In genomic region chr11:47407746-47408590, GRCh38 we compare ENCODE assay signal across 8 cellular contexts. TPM values are rescaled to one million over a fixed set of nuclear protein-coding genes. Genes with fewer than 3 reads are reported as not detected.
A peak's percentile ranks its signal among the peaks of the same experiment; 100 is the strongest.
DNase-seq lines count a peak whose midpoint lies in the region; ATAC-seq and TF ChIP-seq lines count a peak whose summit lies in the region.

SLC39A13 (plus strand) TSS chr11:47408590; CDS start chr11:47410095, 1,505 bp downstream.

- peak within 1 kb of the TSS; percentile 98 for H3K4me2 ChIP-seq in PC-3 (ENCODE audit: low read length)

- CTCF ChIA-PET in PC-3 (lab: Charles Lee): interaction anchor here (0.6 to 0.7 kb wide), 2 partner anchors 34 to 35 kb away, joined by 4 to 5 read pairs; no protein-coding TSS in a partner anchor

- no peaks in the 10 kb centered on the region for H3F3A ChIP-seq in PC-3 (ENCODE audit: low read length, unreplicated experiment)

- H3K9me2 ChIP-seq in PC-3 (replicated peaks; ENCODE audit: low read length): no peaks in the 10 kb centered on the region

- DNase-seq in DMS53 (lab: John Stamatoyannopoulos, UW) (peak; percentile 98), PC-3 (peak; percentile 90), activated T-cell treated with anti-CD3 and anti-CD28 coated beads for 48 hours (ENCODE audit: low read depth) (peak; percentile 96), epithelial cell of prostate (ENCODE audit: low read depth, low spot score) (peak; percentile 81)
- peak; percentile 74 to 84 for DNase-seq in stimulated activated CD8-positive, alpha-beta memory T cell treated with anti-CD3 and anti-CD28 coated beads, Interleukin-4, amount 100 ng/mL, for 4 hours (ENCODE audit: low read depth in 2 of 2, low spot score in 1 of 2)

- H3K9me3 ChIP-seq in PC-3 (ENCODE audit: low read length): no peaks in the 10 kb centered on the region
- H3K9me3 ChIP-seq in mucosa of rectum (ENCODE audit: control insufficient read depth in 2 of 2, low read length in 2 of 2): no peaks in the 10 kb centered on the region

- POLR2A ChIA-PET in PC-3 (lab: Charles Lee; ENCODE audit: unreplicated experiment): no interaction called here

- H2AFZ ChIP-seq in PC-3 (ENCODE audit: low read length): peak within 1 kb of the TSS; percentile 90

- TF ChIP-seq CTCF in PC-3 (conservative IDR thresholded peaks at IDR 0.05; ENCODE audit: low read depth, low read length): peak; percentile 74

- H3K27ac ChIP-seq in PC-3 (ENCODE audit: low read length) (peak within 1 kb of the TSS; percentile 85), epithelial cell of prostate (peak within 1 kb of the TSS; percentile 97), mucosa of rectum (ENCODE audit: low read depth in 2 of 2, low read length in 2 of 2) (peak within 1 kb of the TSS; percentile 95 to 96)

- H3K79me2 ChIP-seq in PC-3 (ENCODE audit: low read length): peaks cover 26% of the 10 kb centered on the region

- intact Hi-C loops in PC-3 (cut with micrococcal nuclease): loop anchor here (1.0 to 2.0 kb wide), 2 partner anchors 34 to 47 kb away; no protein-coding TSS in a partner anchor

- H3K9ac ChIP-seq in PC-3 (ENCODE audit: low read length): peak within 1 kb of the TSS; percentile 83
- peak within 1 kb of the TSS; percentile 84 to 97 for H3K9ac ChIP-seq in mucosa of rectum (ENCODE audit: low read depth in 1 of 2, low read length in 2 of 2)

- ATAC-seq in GM21619 (IDR thresholded peaks at IDR 0.05; ENCODE audit: unreplicated experiment) (peak; percentile 80), PC-3 (peak; percentile 79)

- H3K4me3 ChIP-seq in PC-3 (ENCODE audit: low read length) (peak within 1 kb of the TSS; percentile 88), mucosa of rectum (ENCODE audit: low read length in 2 of 2) (peak within 1 kb of the TSS; percentile 79 to 96)

- H3K36me3 ChIP-seq in PC-3 (ENCODE audit: low read depth, low read length): no peaks in the 10 kb centered on the region; the same call in 1 of the 2 replicates
- no peaks in the 10 kb centered on the region for H3K36me3 ChIP-seq in mucosa of rectum (ENCODE audit: control insufficient read depth in 2 of 2, insufficient read depth in 2 of 2, low read length in 2 of 2)

- peak; percentile 77 for TF ChIP-seq RAD21 in Ishikawa (IDR thresholded peaks at IDR 0.05; ENCODE audit: low read depth)

- H3K4me1 ChIP-seq in PC-3 (ENCODE audit: insufficient read depth, low read length) (peaks cover 24% of the 10 kb centered on the region), mucosa of rectum (ENCODE audit: control insufficient read depth in 2 of 2, insufficient read depth in 2 of 2, low read length in 2 of 2) (peaks cover 17 to 19% of the 10 kb centered on the region in 2 donors)

- TF ChIP-seq EP300 in Ishikawa (IDR thresholded peaks at IDR 0.05; ENCODE audit: borderline replicate concordance): no peak; the same call in 1 of the 2 replicates

- no peaks in the 10 kb centered on the region for H3K27me3 ChIP-seq in PC-3 (ENCODE audit: low read length)
- no peaks in the 10 kb centered on the region for H3K27me3 ChIP-seq in mucosa of rectum (ENCODE audit: control insufficient read depth in 2 of 2, insufficient read depth in 2 of 2, low read length in 2 of 2)

- H4K20me1 ChIP-seq in PC-3 (ENCODE audit: low read length): no peaks in the 10 kb centered on the region

- TSS peak; percentile 85 for BruUV-seq in PC-3 (replicated peaks; lab: Mats Ljungman, UMichigan)

TF ChIP-seq in Ishikawa, 13 proteins besides CTCF, POLR2A, EP300 and RAD21:
- TF ChIP-seq FOXM1 (IDR thresholded peaks at IDR 0.05; ENCODE audit: borderline replicate concordance, low read depth) (no peak), CREB1 (IDR thresholded peaks at IDR 0.05; ENCODE audit: low read depth) (peak; percentile 79), USF1 (IDR thresholded peaks at IDR 0.05) (peak; percentile 40; the same call in 1 of the 2 replicates), NFIC (IDR thresholded peaks at IDR 0.05) (no peak), CEBPB (IDR thresholded peaks at IDR 0.05) (no peak), MAX (IDR thresholded peaks at IDR 0.05) (no peak; the same call in 1 of the 2 replicates), TCF12 (IDR thresholded peaks at IDR 0.05; ENCODE audit: low read depth) (peak; percentile 71; the same call in 1 of the 2 replicates), REST (IDR thresholded peaks at IDR 0.05; ENCODE audit: low read depth) (no peak), EGR1 (IDR thresholded peaks at IDR 0.05) (peak; percentile 16; the same call in 1 of the 2 replicates), TAF1 (IDR thresholded peaks at IDR 0.05; ENCODE audit: low read depth) (peak; percentile 49), TEAD4 (IDR thresholded peaks at IDR 0.05) (no peak; the same call in 1 of the 2 replicates), ZBTB7A (IDR thresholded peaks at IDR 0.05; ENCODE audit: low read depth) (peak; percentile 58), YY1 (IDR thresholded peaks at IDR 0.05; ENCODE audit: low read depth) (peak; percentile 67)

RNA-seq across cellular contexts. Expression of gene SLC39A13, which starts in this region (rescaled TPM):
- 29.4 and 32.5 TPM in 2 replicates for total RNA-seq in PC-3 (2014; rRNA removed)

Comparison
In these comparisons a context has a peak if more than half of its experiments do, and no peak if none do; other contexts are left out.
1. Peak in every context shown above with its lines: DNase-seq, ATAC-seq, H3K4me3 ChIP-seq and H3K27ac ChIP-seq.